8 cellular contexts compared by ENCODE assay signal in the genomic region with DNA sequence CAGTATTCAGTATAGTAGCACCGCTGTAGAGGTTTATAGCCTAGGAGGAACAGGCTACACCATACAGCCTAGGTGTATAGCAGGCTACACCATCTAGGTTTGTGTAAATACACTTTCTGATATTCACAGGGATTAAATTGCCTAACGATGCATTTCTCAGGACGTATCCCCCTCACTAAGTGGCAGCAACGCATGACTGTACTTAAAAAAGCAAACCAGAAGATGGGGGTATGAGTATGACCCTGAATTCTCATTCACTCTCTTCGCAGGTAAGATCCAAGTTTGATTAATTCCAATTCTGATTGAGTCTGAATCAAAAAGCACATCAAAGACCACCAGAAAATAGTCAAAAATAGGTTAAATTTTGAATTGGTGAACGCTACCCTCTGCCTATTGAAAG. TPM values are rescaled to one million over a fixed set of nuclear protein-coding genes. Genes with fewer than 3 reads are reported as not detected.
DNase-seq lines count a peak whose midpoint lies in the region; ATAC-seq, FAIRE-seq and TF ChIP-seq lines count a peak whose summit lies in the region.

No MANE protein-coding gene starts in this region.

- H3K4me2 ChIP-seq in BLaER1, result peak overlapping the region; percentile 89

- H3K36me3 ChIP-seq in BLaER1 (peaks cover 25% of the 10 kb centered on the region), KOPT-K1 (ENCODE audit: insufficient read depth, low read length) (peaks cover 23% of the 10 kb centered on the region), bronchial epithelial cell (ENCODE audit: control insufficient read depth, insufficient read depth, low read length) (peaks cover 5% of the 10 kb centered on the region)

- FAIRE-seq in bronchial epithelial cell (lab: Jason Lieb, UNC), result no peak

- H3K4me3 Mint-ChIP-seq in naive thymus-derived CD8-positive, alpha-beta T cell, result peak overlapping the region; percentile 92 to 99 (median 96)

- peaks cover 0 to 7% (median 0%) of the 10 kb centered on the region in 9 donors for H3K9me3 Mint-ChIP-seq in naive thymus-derived CD8-positive, alpha-beta T cell

- H3K4me3 ChIP-seq in BLaER1 (peak overlapping the region; percentile 78), bronchial epithelial cell (ENCODE audit: low read depth, low read length) (peak overlapping the region; percentile 57)

- H3K36me3 Mint-ChIP-seq in naive thymus-derived CD8-positive, alpha-beta T cell, result peaks cover 16 to 21% (median 17%) of the 10 kb centered on the region in 3 donors

- peaks cover 3 to 17% (median 4%) of the 10 kb centered on the region in 5 donors for H3K27me3 Mint-ChIP-seq in naive thymus-derived CD8-positive, alpha-beta T cell

- POLR2A ChIA-PET in naive thymus-derived CD8-positive, alpha-beta T cell (lab: Charles Lee), result no interaction called here

- DNase-seq in bronchial epithelial cell (ENCODE audit: low read depth) (no peak), NCI-H1417 (lab: John Stamatoyannopoulos, UW) (no peak), HK-2 (ENCODE audit: unreplicated experiment) (no peak), NCI-H146 treated with DMSO at 0.1 percent for 48 hours (lab: John Stamatoyannopoulos, UW; ENCODE audit: unreplicated experiment) (no peak)
- DNase-seq in naive thymus-derived CD8-positive, alpha-beta T cell, result no peak
- DNase-seq in activated CD4-positive, alpha-beta T cell treated with anti-CD3 and anti-CD28 coated beads for 48 hours, result no peak

- peak overlapping the region; percentile 90 for H3K27ac ChIP-seq in BLaER1
- peak overlapping the region; percentile 69 for H3K27ac ChIP-seq in KOPT-K1 (ENCODE audit: low read depth, low read length, poor library complexity, severe bottlenecking)

- H3K9me3 ChIP-seq in BLaER1 (peaks cover under 1% of the 10 kb centered on the region; the same call in 1 of the 2 replicates), KOPT-K1 (ENCODE audit: insufficient read depth, low read length, poor library complexity, severe bottlenecking) (no peaks in the 10 kb centered on the region)

- H4K20me1 ChIP-seq in BLaER1, result no peaks in the 10 kb centered on the region

- no peak for ATAC-seq in naive thymus-derived CD8-positive, alpha-beta T cell

- H3K27me3 ChIP-seq in BLaER1, result no peaks in the 10 kb centered on the region
- H3K27me3 ChIP-seq in bronchial epithelial cell (ENCODE audit: control insufficient read depth, insufficient read depth, low read length), result no peaks in the 10 kb centered on the region

- peak overlapping the region; percentile 94 to 99 (median 97) for H3K27ac Mint-ChIP-seq in naive thymus-derived CD8-positive, alpha-beta T cell

- H3K9ac ChIP-seq in BLaER1, result peak overlapping the region; percentile 85

- peaks cover 22% of the 10 kb centered on the region for H3K4me1 ChIP-seq in BLaER1

- peaks cover 17 to 47% (median 42%) of the 10 kb centered on the region in 4 donors for H3K4me1 Mint-ChIP-seq in naive thymus-derived CD8-positive, alpha-beta T cell

- no peak for TF ChIP-seq CTCF in bronchial epithelial cell (IDR thresholded peaks at IDR 0.05; ENCODE audit: insufficient read depth, low read length, severe bottlenecking)

RNA-seq across cellular contexts. Expression of gene ORC5, which starts 1.0 kb away (rescaled TPM):
- total RNA-seq in bronchial epithelial cell, result 19.1 and 25.0 TPM in 2 replicates
- 10 to 100 TPM; 23.3 to 25.8 TPM for total RNA-seq in naive thymus-derived CD8-positive, alpha-beta T cell
- polyA plus RNA-seq in naive thymus-derived CD8-positive, alpha-beta T cell, result 10 to 100 TPM; 18.7 to 25.7 (median 23.9) TPM
